27 cellular contexts compared by ENCODE assay signal in the genomic region with DNA sequence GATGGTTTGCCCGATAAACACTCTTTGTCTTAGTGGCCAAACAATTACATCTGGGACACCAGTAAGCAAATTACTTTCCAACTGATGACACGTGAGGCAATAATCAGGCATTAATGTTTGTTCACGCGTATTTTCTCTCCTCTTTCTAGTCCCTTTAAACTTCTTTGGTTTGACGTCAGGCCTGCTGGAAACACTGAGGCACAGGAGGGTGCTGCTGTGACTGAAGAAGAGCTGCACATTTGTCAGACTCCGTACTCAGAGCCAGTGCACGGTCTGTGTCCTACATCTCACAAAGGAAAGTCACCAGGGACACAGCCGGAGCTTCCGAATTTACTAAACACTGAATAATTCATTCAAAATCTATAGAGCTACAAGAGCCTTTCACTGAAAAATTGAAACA. TPM values are rescaled to one million over a fixed set of nuclear protein-coding genes. Genes with fewer than 3 reads are reported as not detected.
A peak's percentile ranks its signal among the peaks of the same experiment; 100 is the strongest.
DNase-seq lines count a peak whose midpoint lies in the region; ATAC-seq and TF ChIP-seq lines count a peak whose summit lies in the region.
"Had no signal": no experiment of that assay in that cellular context is flagged by ENCODE, and none has a peak within 500 bp of the region (broad histone marks: within the 10 kb centered on the region; RNA-seq: fewer than 3 reads in every experiment).

No MANE protein-coding gene starts in this region.

- H3K36me3 ChIP-seq in ectodermal cell (ENCODE audit: control insufficient read depth, insufficient read depth, low read length) (no peaks in the 10 kb centered on the region), upper lobe of right lung (peaks cover 19% of the 10 kb centered on the region)
- H3K36me3 ChIP-seq: ovary had no signal

- DNase-seq in amygdala (lab: John Stamatoyannopoulos, UW): peak in 35 of 56 donors; percentile 3 to 64 (median 23)
- peak; percentile 72 for DNase-seq in midbrain (lab: John Stamatoyannopoulos, UW)
- DNase-seq in sciatic nerve (ENCODE audit: low spot score): no peak
- no peak for DNase-seq in upper lobe of right lung
- DNase-seq in activated naive CD4-positive, alpha-beta T cell treated with anti-CD3 and anti-CD28 coated beads, Interleukin-2, amount 50 U/mL, for 16 hours: no peak
- DNase-seq: activated CD8-positive, alpha-beta T cell treated with anti-CD3 and anti-CD28 coated beads for 36 hours; activated gamma-delta T cell; DND-41; effector CD8-positive, alpha-beta T cell; erythroblast; immature natural killer cell; left lung; NCI-H1092; NCI-H187; NCI-H2171 treated with DMSO at 0.1 percent for 48 hours; NCI-H510A treated with DMSO at 0.1 percent for 48 hours; ovary; right cardiac atrium; SHP77; stimulated activated CD4-positive, alpha-beta T cell treated with anti-CD3 and anti-CD28 coated beads, Interleukin-12 subunit alpha, Interleukin-12 subunit beta, amount 100 ng/mL, for 4 hours; stimulated activated CD4-positive, alpha-beta T cell treated with anti-CD3 and anti-CD28 coated beads, Interleukin-4, amount 100 ng/mL, for 1 hour; upper lobe of left lung had no signal

- no peak for TF ChIP-seq CTCF in upper lobe of right lung (IDR thresholded peaks at IDR 0.05)

- H3K27ac ChIP-seq in ectodermal cell (ENCODE audit: insufficient read depth, low read depth, low read length, poor library complexity, severe bottlenecking) (peak overlapping the region; percentile 51), upper lobe of right lung (no peak overlapping the region)
- H3K27ac ChIP-seq: C4-2B, hepatocyte, left lung, ovary, upper lobe of left lung had no signal

- ATAC-seq in sciatic nerve (peak; percentile 76), upper lobe of right lung (no peak), HG03025 (IDR thresholded peaks at IDR 0.05; ENCODE audit: low FRiP score, unreplicated experiment) (no peak)
- ATAC-seq: activated CD8-positive, alpha-beta T cell treated with anti-CD3 and anti-CD28 coated beads for 36 hours; left lung; right cardiac atrium; stimulated activated effector memory CD8-positive, alpha-beta T cell treated with anti-CD3 and anti-CD28 coated beads, Interleukin-12 subunit alpha, Interleukin-12 subunit beta, amount 100 ng/mL, for 72 hours had no signal

- WGBS in ectodermal cell, 2 experiments: 82 to 86% methylated on average over 9 of the region's 9 CpGs

- H3K9me3 ChIP-seq in ectodermal cell (ENCODE audit: control insufficient read depth, low read length): no peaks in the 10 kb centered on the region
- no peaks in the 10 kb centered on the region for H3K9me3 ChIP-seq in upper lobe of right lung
- H3K9me3 ChIP-seq: left lung, ovary, upper lobe of left lung had no signal

- no peaks in the 10 kb centered on the region for H3K27me3 ChIP-seq in ectodermal cell (ENCODE audit: control insufficient read depth, insufficient read depth, low read length, poor library complexity, severe bottlenecking)
- no peaks in the 10 kb centered on the region for H3K27me3 ChIP-seq in upper lobe of right lung
- H3K27me3 ChIP-seq: hepatocyte, left lung, ovary, upper lobe of left lung had no signal

- H3K4me3 ChIP-seq in ectodermal cell (ENCODE audit: insufficient read depth, low read depth, low read length) (no peak overlapping the region), upper lobe of right lung (no peak overlapping the region)
- H3K4me3 ChIP-seq: hepatocyte, left lung, ovary, upper lobe of left lung had no signal

- intact Hi-C loops in sciatic nerve (cut with DNase I) (loop anchor here (2.0 kb wide), 1 partner anchor 43 kb away; no protein-coding TSS in a partner anchor), upper lobe of right lung (cut with DNase I) (no loop called here)

- H3K4me1 ChIP-seq in ectodermal cell (ENCODE audit: control insufficient read depth, insufficient read depth, low read length): peaks cover 7% of the 10 kb centered on the region
- no peaks in the 10 kb centered on the region for H3K4me1 ChIP-seq in upper lobe of right lung

RNA-seq across cellular contexts. Expression of a gene that starts 57.6 kb away (rescaled TPM):
- polyA plus RNA-seq in ectodermal cell (2013, experiment 1 of 4): 101 TPM
- 107 TPM for polyA plus RNA-seq in ectodermal cell (2013, experiment 2 of 4)
- 86.1 TPM for polyA plus RNA-seq in ectodermal cell (2013, experiment 3 of 4)
- polyA plus RNA-seq in ectodermal cell (2013, experiment 4 of 4): 102 TPM
- total RNA-seq in sciatic nerve (76.1 TPM), upper lobe of right lung (118 TPM)

RNA-seq across cellular contexts. Expression of a gene that starts 57.9 kb away (rescaled TPM):
- 48.7 TPM for polyA plus RNA-seq in ectodermal cell (2013, experiment 1 of 4)
- polyA plus RNA-seq in ectodermal cell (2013, experiment 2 of 4): 51.9 TPM
- 37.1 TPM for polyA plus RNA-seq in ectodermal cell (2013, experiment 3 of 4)
- polyA plus RNA-seq in ectodermal cell (2013, experiment 4 of 4): 40.4 TPM
- total RNA-seq in sciatic nerve (37.4 TPM), upper lobe of right lung (27.4 TPM)

Comparison
In these comparisons a context has a peak if more than half of its experiments do, and no peak if none do; other contexts are left out.
1. DNase-seq: peak in amygdala (35 of 56) and midbrain (single experiment); none in sciatic nerve (single experiment), upper lobe of right lung (single experiment) and activated naive CD4-positive, alpha-beta T cell treated with anti-CD3 and anti-CD28 coated beads, Interleukin-2, amount 50 U/mL, for 16 hours (single experiment).